ENCODE assay signal across 1 cellular context in the genomic region with DNA sequence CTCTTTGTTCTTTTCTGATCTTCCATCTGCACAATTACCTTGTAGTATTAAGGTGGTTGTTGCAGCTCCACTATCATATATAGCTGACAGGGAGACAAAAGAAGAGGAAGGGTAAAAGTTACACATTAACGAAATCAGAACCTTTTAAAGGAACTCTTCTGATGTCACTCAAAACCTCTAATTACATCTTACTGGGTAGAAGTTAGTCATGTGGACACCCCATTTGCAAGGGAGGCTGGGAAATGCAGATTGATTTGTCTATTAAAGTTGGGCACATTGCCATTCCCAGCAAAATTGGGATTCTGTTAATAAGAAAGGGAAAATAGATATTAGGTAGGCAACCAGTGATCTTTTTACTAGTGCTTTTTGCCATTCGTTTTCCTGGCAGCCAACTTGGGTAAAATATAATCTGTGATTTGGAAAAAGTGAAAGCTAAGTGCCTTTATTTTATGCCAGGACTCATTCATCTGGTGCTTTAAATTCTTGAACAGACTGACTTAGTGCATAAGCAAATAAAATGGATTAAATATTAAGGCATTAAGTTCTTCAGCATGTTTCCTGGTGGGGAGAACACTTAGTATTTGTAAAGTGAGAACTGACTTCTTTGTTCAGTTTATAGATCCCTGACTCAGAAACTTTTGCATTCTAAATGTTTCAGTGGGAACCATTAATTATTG.
TF ChIP-seq lines count a peak whose summit lies in the region.

No MANE protein-coding gene starts in this region.

TF ChIP-seq in HCT116, 20 proteins besides CTCF, POLR2A, EP300 and RAD21:
- TF ChIP-seq SIN3A (IDR thresholded peaks at IDR 0.05; ENCODE audit: low read depth) (no peak), SRF (IDR thresholded peaks at IDR 0.05; ENCODE audit: low read depth) (no peak), ZBTB33 (IDR thresholded peaks at IDR 0.05; ENCODE audit: extremely low read depth, insufficient replicate concordance, low read length) (no peak), EZH2phosphoT487 (IDR thresholded peaks at IDR 0.05; ENCODE audit: borderline replicate concordance) (no peak), TCF7L2 (IDR thresholded peaks at IDR 0.05; ENCODE audit: borderline replicate concordance, extremely low read depth, insufficient read depth, insufficient read length) (no peak), FOSL1 (IDR thresholded peaks at IDR 0.05; ENCODE audit: low read depth) (no peak), EZH2 (IDR thresholded peaks at IDR 0.05) (no peak), SP1 (IDR thresholded peaks at IDR 0.05; ENCODE audit: low read depth) (no peak), YY1 (IDR thresholded peaks at IDR 0.05; ENCODE audit: extremely low read depth, insufficient replicate concordance, low read depth, low read length) (no peak), ELF1 (IDR thresholded peaks at IDR 0.05; ENCODE audit: borderline replicate concordance, low read depth) (no peak), CBX3 (IDR thresholded peaks at IDR 0.05; ENCODE audit: low read depth) (no peak), POLR2AphosphoS5 (IDR thresholded peaks at IDR 0.05; ENCODE audit: low read depth, low read length) (no peak), EGR1 (IDR thresholded peaks at IDR 0.05; ENCODE audit: low read depth) (no peak), ZFX (IDR thresholded peaks at IDR 0.05) (no peak), JUND (IDR thresholded peaks at IDR 0.05) (no peak), ZNF274 (IDR thresholded peaks at IDR 0.05; ENCODE audit: low read depth, low read length) (no peak)
- TF ChIP-seq, protein P1, sequence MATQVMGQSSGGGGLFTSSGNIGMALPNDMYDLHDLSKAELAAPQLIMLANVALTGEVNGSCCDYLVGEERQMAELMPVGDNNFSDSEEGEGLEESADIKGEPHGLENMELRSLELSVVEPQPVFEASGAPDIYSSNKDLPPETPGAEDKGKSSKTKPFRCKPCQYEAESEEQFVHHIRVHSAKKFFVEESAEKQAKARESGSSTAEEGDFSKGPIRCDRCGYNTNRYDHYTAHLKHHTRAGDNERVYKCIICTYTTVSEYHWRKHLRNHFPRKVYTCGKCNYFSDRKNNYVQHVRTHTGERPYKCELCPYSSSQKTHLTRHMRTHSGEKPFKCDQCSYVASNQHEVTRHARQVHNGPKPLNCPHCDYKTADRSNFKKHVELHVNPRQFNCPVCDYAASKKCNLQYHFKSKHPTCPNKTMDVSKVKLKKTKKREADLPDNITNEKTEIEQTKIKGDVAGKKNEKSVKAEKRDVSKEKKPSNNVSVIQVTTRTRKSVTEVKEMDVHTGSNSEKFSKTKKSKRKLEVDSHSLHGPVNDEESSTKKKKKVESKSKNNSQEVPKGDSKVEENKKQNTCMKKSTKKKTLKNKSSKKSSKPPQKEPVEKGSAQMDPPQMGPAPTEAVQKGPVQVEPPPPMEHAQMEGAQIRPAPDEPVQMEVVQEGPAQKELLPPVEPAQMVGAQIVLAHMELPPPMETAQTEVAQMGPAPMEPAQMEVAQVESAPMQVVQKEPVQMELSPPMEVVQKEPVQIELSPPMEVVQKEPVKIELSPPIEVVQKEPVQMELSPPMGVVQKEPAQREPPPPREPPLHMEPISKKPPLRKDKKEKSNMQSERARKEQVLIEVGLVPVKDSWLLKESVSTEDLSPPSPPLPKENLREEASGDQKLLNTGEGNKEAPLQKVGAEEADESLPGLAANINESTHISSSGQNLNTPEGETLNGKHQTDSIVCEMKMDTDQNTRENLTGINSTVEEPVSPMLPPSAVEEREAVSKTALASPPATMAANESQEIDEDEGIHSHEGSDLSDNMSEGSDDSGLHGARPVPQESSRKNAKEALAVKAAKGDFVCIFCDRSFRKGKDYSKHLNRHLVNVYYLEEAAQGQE (IDR thresholded peaks at IDR 0.05; ENCODE audit: low read depth) = no peak
